In genomic region chr4:10160280-10160856, GRCh38 we compare ENCODE assay signal across 11 cellular contexts. TPM values are rescaled to one million over a fixed set of nuclear protein-coding genes. Genes with fewer than 3 reads are reported as not detected.
DNase-seq lines count a peak whose midpoint lies in the region; ATAC-seq and TF ChIP-seq lines count a peak whose summit lies in the region.
"Had no signal": no experiment of that assay in that cellular context is flagged by ENCODE, and none has a peak within 500 bp of the region (broad histone marks: within the 10 kb centered on the region; RNA-seq: fewer than 3 reads in every experiment).

No MANE protein-coding gene starts in this region.

- ATAC-seq in HG02981 (IDR thresholded peaks at IDR 0.05; ENCODE audit: unreplicated experiment) (no peak), GM18873 (IDR thresholded peaks at IDR 0.05; ENCODE audit: low FRiP score, unreplicated experiment) (no peak)
- ATAC-seq: T-cell had no signal

- no peaks in the 10 kb centered on the region for H3K27me3 ChIP-seq in Caco-2 (replicated peaks; ENCODE audit: control insufficient read depth, insufficient read depth, low read length)

- H3K4me1 Mint-ChIP-seq in Caco-2 (ENCODE audit: low read depth, unreplicated experiment): peaks cover 15% of the 10 kb centered on the region

- H3K9me3 ChIP-seq in Caco-2: no peaks in the 10 kb centered on the region
- H3K9me3 ChIP-seq in KOPT-K1 (ENCODE audit: insufficient read depth, low read length, poor library complexity, severe bottlenecking): no peaks in the 10 kb centered on the region

- DNase-seq in Caco-2 (peak in 1 of 2 experiments; percentile 37), cardiac fibroblast (ENCODE audit: low read depth in 2 of 2) (peak; percentile 65 to 69), lung microvascular endothelial cell (ENCODE audit: low read depth in 2 of 2) (peak; percentile 68 to 71), occipital lobe (lab: John Stamatoyannopoulos, UW) (no peak)
- no peak for DNase-seq in activated effector memory CD4-positive, alpha-beta T cell treated with Interleukin-2 at 50 U/mL for 16 hours
- DNase-seq: naive B cell had no signal

- no peaks in the 10 kb centered on the region for H3K36me3 ChIP-seq in Caco-2 (ENCODE audit: control insufficient read depth, insufficient read depth, low read length)
- no peaks in the 10 kb centered on the region for H3K36me3 ChIP-seq in KOPT-K1 (ENCODE audit: insufficient read depth, low read length)

- intact Hi-C loops in Caco-2 (cut with micrococcal nuclease; ENCODE audit: unreplicated experiment): loop anchor here (1.0 to 10.0 kb wide), 2 partner anchors 104 to 389 kb away; no protein-coding TSS in a partner anchor

- POLR2A ChIA-PET in Caco-2 (lab: Charles Lee): no interaction called here

- H3K4me1 ChIP-seq in Caco-2: peaks cover 18% of the 10 kb centered on the region

- TF ChIP-seq CTCF in Caco-2 (IDR thresholded peaks at IDR 0.05; ENCODE audit: insufficient read depth in 1 of 2, low read depth in 1 of 2, low read length in 1 of 2, severe bottlenecking in 1 of 2, unreplicated experiment in 1 of 2) (peak; percentile 24 to 26), cardiac fibroblast (IDR thresholded peaks at IDR 0.05; ENCODE audit: low read depth, low read length) (peak; percentile 40)

- no peak overlapping the region for H3K4me3 Mint-ChIP-seq in Caco-2 (ENCODE audit: unreplicated experiment)
- H3K4me3 Mint-ChIP-seq: naive B cell, T-cell had no signal

- peaks cover 4% of the 10 kb centered on the region for H3K27me3 Mint-ChIP-seq in Caco-2 (ENCODE audit: insufficient read depth, unreplicated experiment)

- no peaks in the 10 kb centered on the region for H3K36me3 Mint-ChIP-seq in Caco-2 (ENCODE audit: insufficient read depth, unreplicated experiment)
- H3K36me3 Mint-ChIP-seq: naive B cell, T-cell had no signal

- BruUV-seq in Caco-2 (replicated peaks; lab: Mats Ljungman, UMichigan): no TSS peak

- CTCF ChIA-PET in Caco-2 (lab: Charles Lee): interaction anchor here (3.5 kb wide), 1 partner anchor 243 kb away, joined by 31 read pairs; no protein-coding TSS in a partner anchor

- H3K27ac ChIP-seq in KOPT-K1 (ENCODE audit: low read depth, low read length, poor library complexity, severe bottlenecking): peak overlapping the region; percentile 95
- H3K27ac ChIP-seq: HL-60 had no signal

- H3K4me3 ChIP-seq in Caco-2 (ENCODE audit: low read depth, low read length): no peak overlapping the region
- H3K4me3 ChIP-seq in cardiac fibroblast (replicated peaks in 1 of 2; ENCODE audit: low read depth in 2 of 2, low read length in 2 of 2): no peak overlapping the region

- H3K9me3 Mint-ChIP-seq in Caco-2 (ENCODE audit: unreplicated experiment): no peaks in the 10 kb centered on the region
- H3K9me3 Mint-ChIP-seq: naive B cell, T-cell had no signal

- H3K27ac Mint-ChIP-seq in Caco-2 (ENCODE audit: unreplicated experiment): no peak overlapping the region

RNA-seq across cellular contexts. Expression of gene WDR1, which starts 43.8 kb away (rescaled TPM):
- total RNA-seq in Caco-2 (2022): 250 and 270 TPM in 2 replicates
- 264 and 314 TPM in 2 replicates for total RNA-seq in lung microvascular endothelial cell
- 75.5 TPM for total RNA-seq in occipital lobe

Comparison
In these comparisons a context has a peak if more than half of its experiments do, and no peak if none do; other contexts are left out.
1. DNase-seq: peak in cardiac fibroblast (2 of 2) and lung microvascular endothelial cell (2 of 2); none in activated effector memory CD4-positive, alpha-beta T cell treated with Interleukin-2 at 50 U/mL for 16 hours (single experiment) and occipital lobe (single experiment).